ENCODE assay signal across 10 cellular contexts in genomic region chr3:115445559-115445958, GRCh38.
"Had no signal": no experiment of that assay in that cellular context is flagged by ENCODE, and none has a peak within 500 bp of the region (broad histone marks: within the 10 kb centered on the region; RNA-seq: fewer than 3 reads in every experiment).

No MANE protein-coding gene starts in this region.

- H3K4me2 ChIP-seq: GM23338 had no signal

- DNase-seq: GM23248, GOT3, H9, HCEC 1CT, HFFc6 had no signal

- FAIRE-seq: H1, H54 had no signal

- H3K4me3 ChIP-seq: GM23248, GM23338, HAP-1 had no signal

- H3K9ac ChIP-seq: GM23248 had no signal

- H3K4me3 Mint-ChIP-seq: GM23338, H9, HFFc6 had no signal

- H3K27ac Mint-ChIP-seq: GM23338, H9, HFFc6 had no signal

- ATAC-seq: GM23338, HCT116 had no signal

- H3K9me3 Mint-ChIP-seq: GM23338, H9, HFFc6 had no signal

- H3K36me3 ChIP-seq: HAP-1 had no signal

- H3K4me1 ChIP-seq: HAP-1 had no signal

- H3K4me1 Mint-ChIP-seq: GM23338, H9 had no signal

- H2AFZ ChIP-seq: GM23248, GM23338 had no signal

- H3K9me3 ChIP-seq: HAP-1 had no signal

- H3K27ac ChIP-seq: GM23248 had no signal
